14 cellular contexts compared by ENCODE assay signal in the genomic region with DNA sequence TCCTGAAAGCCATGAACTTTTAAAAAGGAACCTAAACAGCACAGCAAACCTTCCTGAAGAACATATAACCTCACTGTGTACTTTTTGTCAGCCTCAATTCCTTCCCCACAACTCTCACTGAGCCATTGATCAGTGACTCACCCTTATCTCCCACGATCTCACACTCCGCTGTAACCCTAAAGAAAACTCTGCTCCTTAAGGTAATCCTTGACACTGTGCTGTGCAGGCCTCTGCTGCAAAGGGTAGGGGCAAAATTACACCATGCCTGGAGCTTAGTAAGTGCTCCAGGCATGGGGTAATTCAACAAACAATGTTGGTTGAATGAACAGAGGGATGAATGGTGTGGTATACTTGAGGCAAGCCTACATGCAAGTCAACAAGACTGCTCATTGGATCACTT.
DNase-seq lines count a peak whose midpoint lies in the region; ATAC-seq lines count a peak whose summit lies in the region.
"Had no signal": no experiment of that assay in that cellular context is flagged by ENCODE, and none has a peak within 500 bp of the region (broad histone marks: within the 10 kb centered on the region; RNA-seq: fewer than 3 reads in every experiment).

No MANE protein-coding gene starts in this region.

- peak overlapping the region; percentile 51 for H3K27ac ChIP-seq in mesodermal cell (ENCODE audit: low read depth, low read length, severe bottlenecking)
- H3K27ac ChIP-seq: SJSA1, thoracic aorta had no signal

- no peak overlapping the region for H3K4me3 ChIP-seq in mesodermal cell (ENCODE audit: extremely low read depth, insufficient read depth, low read length, poor library complexity, severe bottlenecking)
- H3K4me3 ChIP-seq: lung, SJSA1, thoracic aorta had no signal

- no peaks in the 10 kb centered on the region for H3K9me3 ChIP-seq in mesodermal cell (ENCODE audit: control insufficient read depth, low read length)
- H3K9me3 ChIP-seq: SJSA1, thoracic aorta had no signal

- ATAC-seq in GM18502 (IDR thresholded peaks at IDR 0.05; ENCODE audit: poor library complexity, unreplicated experiment) = no peak
- ATAC-seq: WTC11 had no signal

- 39 to 50% methylated on average over 1 to 2 of the region's 2 CpGs for WGBS in mesodermal cell (ENCODE audit: insufficient coverage in 2 of 2), 2 experiments

- H3K36me3 ChIP-seq in mesodermal cell (ENCODE audit: control insufficient read depth, insufficient read depth, low read length) = no peaks in the 10 kb centered on the region
- H3K36me3 ChIP-seq: SJSA1, thoracic aorta had no signal

- H3K4me1 ChIP-seq in mesodermal cell (ENCODE audit: control insufficient read depth, insufficient read depth, low read length, poor library complexity, severe bottlenecking) = peaks cover 2% of the 10 kb centered on the region
- H3K4me1 ChIP-seq: SJSA1 had no signal

- DNase-seq in ELF-1 (ENCODE audit: low read depth, low spot score) (peak; percentile 75), HT-29 (ENCODE audit: low spot score) (peak; percentile 60), NCI-H2081 (lab: John Stamatoyannopoulos, UW) (no peak)
- peak; percentile 26 to 31 for DNase-seq in activated T-cell treated with anti-CD3 and anti-CD28 coated beads, Interleukin-2, amount 50 U/mL, for 48 hours
- DNase-seq in stimulated activated naive CD4-positive, alpha-beta T cell (lab: John Stamatoyannopoulos, UW) = no peak
- DNase-seq: aorta, NCI-H1417, NCI-H526 had no signal

Comparison
In these comparisons a context has a peak if more than half of its experiments do, and no peak if none do; other contexts are left out.
1. DNase-seq: peak in ELF-1 (single experiment), HT-29 (single experiment) and activated T-cell treated with anti-CD3 and anti-CD28 coated beads, Interleukin-2, amount 50 U/mL, for 48 hours (2 of 2); none in stimulated activated naive CD4-positive, alpha-beta T cell (0 of 6) and NCI-H2081 (0 of 2).